In genomic region chr3:169675091-169675490, GRCh38 we compare ENCODE assay signal across 27 cellular contexts.
"Had no signal": no experiment of that assay in that cellular context is flagged by ENCODE, and none has a peak within 500 bp of the region (broad histone marks: within the 10 kb centered on the region; RNA-seq: fewer than 3 reads in every experiment).

No MANE protein-coding gene starts in this region.

- H3K4me3 ChIP-seq: stomach, suprapubic skin, testis, thoracic aorta, thyroid gland, tibial artery, tibial nerve, transverse colon, upper lobe of left lung, upper lobe of right lung, uterus, vagina had no signal

- H3K9me3 ChIP-seq: testis, thyroid gland, upper lobe of right lung, uterus, vagina had no signal

- H3K4me1 Mint-ChIP-seq: stimulated activated effector memory CD8-positive, alpha-beta T cell treated with anti-CD3 and anti-CD28 coated beads, Interleukin-12 subunit alpha, Interleukin-12 subunit beta, amount 100 ng/mL, for 72 hours; stimulated activated naive CD8-positive, alpha-beta T cell treated with anti-CD3 and anti-CD28 coated beads, Interleukin-15, amount 100 ng/mL, for 72 hours had no signal

- H3K27me3 ChIP-seq: testis, thyroid gland, upper lobe of left lung, uterus, vagina had no signal

- ATAC-seq: stimulated activated effector memory CD8-positive, alpha-beta T cell treated with anti-CD3 and anti-CD28 coated beads, Interleukin-12 subunit alpha, Interleukin-12 subunit beta, amount 100 ng/mL, for 72 hours; stimulated activated memory B cell treated with anti-CD40 and anti-IgM and Interleukin-4, amounts not matched to agents 10 μg/mL and 1 μg/mL and 100 μg/mL, for 72 hours; stimulated activated naive CD8-positive, alpha-beta T cell treated with anti-CD3 and anti-CD28 coated beads, Interleukin-15, amount 100 ng/mL, for 72 hours; stimulated activated naive CD8-positive, alpha-beta T cell treated with anti-CD3 and anti-CD28 coated beads, Interleukin-15, Interleukin-2, amounts not matched to agents 100 U/mL and 50 U/mL, for 24 hours; upper lobe of right lung had no signal

- H3K36me3 ChIP-seq: stomach, suprapubic skin, thoracic aorta, thyroid gland, tibial artery, tibial nerve, transverse colon, upper lobe of left lung, upper lobe of right lung, uterus, vagina had no signal

- H3K27ac Mint-ChIP-seq: stimulated activated effector memory CD8-positive, alpha-beta T cell treated with anti-CD3 and anti-CD28 coated beads, Interleukin-12 subunit alpha, Interleukin-12 subunit beta, amount 100 ng/mL, for 72 hours; stimulated activated memory B cell treated with anti-CD40 and anti-IgM and Interleukin-4, amounts not matched to agents 10 μg/mL and 1 μg/mL and 100 μg/mL, for 72 hours; stimulated activated naive CD8-positive, alpha-beta T cell treated with anti-CD3 and anti-CD28 coated beads, Interleukin-15, amount 100 ng/mL, for 72 hours; stimulated activated naive CD8-positive, alpha-beta T cell treated with anti-CD3 and anti-CD28 coated beads, Interleukin-15, Interleukin-2, amounts not matched to agents 100 ng/mL and 50 ng/mL, for 24 hours; type B pancreatic cell had no signal

- DNase-seq: stimulated activated CD4-positive, alpha-beta T cell treated with anti-CD3 and anti-CD28 coated beads, Interleukin-2, amount 100 ng/mL, for 24 hours; stimulated activated CD4-positive, alpha-beta T cell treated with anti-CD3 and anti-CD28 coated beads, Interleukin-2, amount 100 ng/mL, for 48 hours; stimulated activated CD4-positive, alpha-beta T cell treated with anti-CD3 and anti-CD28 coated beads, Interleukin-4, amount 100 ng/mL, for 1 hour; stimulated activated CD4-positive, alpha-beta T cell treated with anti-CD3 and anti-CD28 coated beads, Interleukin-4, amount 100 ng/mL, for 24 hours; stimulated activated CD4-positive, alpha-beta T cell treated with anti-CD3 and anti-CD28 coated beads, Interleukin-4, amount 100 ng/mL, for 4 hours; stimulated activated CD8-positive, alpha-beta memory T cell treated with anti-CD3 and anti-CD28 coated beads, Interleukin-4, amount 100 ng/mL, for 48 hours; stimulated activated naive CD4-positive, alpha-beta T cell; stimulated activated naive CD4-positive, alpha-beta T cell treated with Interleukin-2 at 50 U/mL for 16 hours; stimulated activated naive CD8-positive, alpha-beta T cell treated with anti-CD3 and anti-CD28 coated beads, Interleukin-15, amount 100 ng/mL, for 72 hours; stimulated activated naive CD8-positive, alpha-beta T cell treated with anti-CD3 and anti-CD28 coated beads, Interleukin-15, Interleukin-2, amounts not matched to agents 100 U/mL and 50 U/mL, for 24 hours; stomach; substantia nigra; testis; thyroid gland; tibial artery; transverse colon; upper lobe of left lung; upper lobe of right lung; uterus had no signal

- H3K4me1 ChIP-seq: stomach, suprapubic skin, testis, thyroid gland, tibial artery, tibial nerve, transverse colon, upper lobe of left lung, upper lobe of right lung, uterus, vagina had no signal

- H3K27ac ChIP-seq: stomach, suprapubic skin, testis, thoracic aorta, thyroid gland, tibial artery, tibial nerve, transverse colon, upper lobe of left lung, upper lobe of right lung, uterus, vagina had no signal

- H3K36me3 Mint-ChIP-seq: stimulated activated effector memory CD8-positive, alpha-beta T cell treated with anti-CD3 and anti-CD28 coated beads, Interleukin-12 subunit alpha, Interleukin-12 subunit beta, amount 100 ng/mL, for 72 hours; stimulated activated memory B cell treated with anti-CD40 and anti-IgM and Interleukin-4, amounts not matched to agents 10 μg/mL and 1 μg/mL and 100 μg/mL, for 72 hours; type B pancreatic cell had no signal

- H3K4me3 Mint-ChIP-seq: stimulated activated effector memory CD8-positive, alpha-beta T cell treated with anti-CD3 and anti-CD28 coated beads, Interleukin-12 subunit alpha, Interleukin-12 subunit beta, amount 100 ng/mL, for 72 hours; stimulated activated memory B cell treated with anti-CD40 and anti-IgM and Interleukin-4, amounts not matched to agents 10 μg/mL and 1 μg/mL and 100 μg/mL, for 72 hours; stimulated activated naive CD8-positive, alpha-beta T cell treated with anti-CD3 and anti-CD28 coated beads, Interleukin-15, amount 100 ng/mL, for 72 hours; stimulated activated naive CD8-positive, alpha-beta T cell treated with anti-CD3 and anti-CD28 coated beads, Interleukin-15, Interleukin-2, amounts not matched to agents 100 ng/mL and 50 ng/mL, for 24 hours; type B pancreatic cell had no signal
